Comparison of ENCODE assay signal across 29 cellular contexts in genomic region chr7:41648506-41648905, GRCh38. TPM values are rescaled to one million over a fixed set of nuclear protein-coding genes. Genes with fewer than 3 reads are reported as not detected.
"Had no signal": no experiment of that assay in that cellular context is flagged by ENCODE, and none has a peak within 500 bp of the region (broad histone marks: within the 10 kb centered on the region; RNA-seq: fewer than 3 reads in every experiment).

No MANE protein-coding gene starts in this region.

- H3K27ac Mint-ChIP-seq: activated CD4-positive, alpha-beta T cell treated with anti-CD3 and anti-CD28 coated beads for 36 hours; activated CD8-positive, alpha-beta T cell treated with anti-CD3 and anti-CD28 coated beads, Interleukin-2, amount 10 ng/mL, durations not matched to agents 7 days and 5 days; activated naive CD4-positive, alpha-beta T cell treated with anti-CD3 and anti-CD28 coated beads for 36 hours; activated naive CD8-positive, alpha-beta T cell treated with anti-CD3 and anti-CD28 coated beads for 36 hours; activated T-helper 1 cell treated with anti-CD3 and anti-CD28 coated beads, Interleukin-12 subunit alpha, Interleukin-12 subunit beta, Interleukin-2, Interleukin-4 antibody, amounts not matched to agents 30 ng/mL and 10 ng/mL and 1 ng/mL, durations not matched to agents 14 hours and 24 hours and 36 hours; brain; stimulated activated naive B cell treated with anti-CD40 and anti-IgM and Interleukin-4, amounts not matched to agents 10 μg/mL and 1 μg/mL and 100 μg/mL, for 72 hours; T-helper 2 cell treated with Interferon-gamma antibody and Interleukin-4, amounts not matched to agents 5 μg/mL and 100 μg/mL, for 36 hours had no signal

- H3K27me3 Mint-ChIP-seq: activated CD4-positive, alpha-beta T cell treated with anti-CD3 and anti-CD28 coated beads for 36 hours; activated naive CD8-positive, alpha-beta T cell treated with anti-CD3 and anti-CD28 coated beads for 36 hours had no signal

- H3K4me1 ChIP-seq: ascending aorta, right atrium auricular region, stomach, thyroid gland, upper lobe of left lung, vagina had no signal

- ATAC-seq: activated CD4-positive, alpha-beta T cell treated with anti-CD3 and anti-CD28 coated beads for 36 hours; activated CD8-positive, alpha-beta T cell treated with anti-CD3 and anti-CD28 coated beads, Interleukin-2, amount 10 ng/mL, durations not matched to agents 7 days and 5 days; left ventricle myocardium superior; stimulated activated naive B cell treated with anti-CD40 and anti-IgM and Interleukin-4, amounts not matched to agents 10 μg/mL and 1 μg/mL and 100 μg/mL, for 72 hours had no signal

- H3K27me3 ChIP-seq: ascending aorta, cardiac muscle cell, right atrium auricular region, stomach, thyroid gland, upper lobe of left lung, vagina had no signal

- H3K36me3 Mint-ChIP-seq: activated naive CD8-positive, alpha-beta T cell treated with anti-CD3 and anti-CD28 coated beads for 36 hours; brain; naive B cell; stimulated activated naive B cell treated with anti-CD40 and anti-IgM and Interleukin-4, amounts not matched to agents 10 μg/mL and 1 μg/mL and 100 μg/mL, for 72 hours had no signal

- H3K9me3 Mint-ChIP-seq: activated naive CD4-positive, alpha-beta T cell treated with anti-CD3 and anti-CD28 coated beads for 36 hours; activated naive CD8-positive, alpha-beta T cell treated with anti-CD3 and anti-CD28 coated beads for 36 hours; activated T-helper 1 cell treated with anti-CD3 and anti-CD28 coated beads, Interleukin-12 subunit alpha, Interleukin-12 subunit beta, Interleukin-2, Interleukin-4 antibody, amounts not matched to agents 30 ng/mL and 10 ng/mL and 1 ng/mL, durations not matched to agents 14 hours and 24 hours and 36 hours; brain; naive B cell; stimulated activated naive B cell treated with anti-CD40 and anti-IgM and Interleukin-4, amounts not matched to agents 10 μg/mL and 1 μg/mL and 100 μg/mL, for 72 hours; T-helper 2 cell treated with Interferon-gamma antibody and Interleukin-4, amounts not matched to agents 5 μg/mL and 100 μg/mL, for 36 hours had no signal

- H3K4me3 ChIP-seq: ascending aorta, cardiac muscle cell, coronary artery, dorsolateral prefrontal cortex, right atrium auricular region, stomach, thyroid gland, upper lobe of left lung, vagina had no signal

- H3K4me3 Mint-ChIP-seq: activated CD4-positive, alpha-beta T cell treated with anti-CD3 and anti-CD28 coated beads for 36 hours; activated CD8-positive, alpha-beta T cell treated with anti-CD3 and anti-CD28 coated beads, Interleukin-2, amount 10 ng/mL, durations not matched to agents 7 days and 5 days; activated naive CD4-positive, alpha-beta T cell treated with anti-CD3 and anti-CD28 coated beads for 36 hours; activated naive CD8-positive, alpha-beta T cell treated with anti-CD3 and anti-CD28 coated beads for 36 hours; activated T-helper 1 cell treated with anti-CD3 and anti-CD28 coated beads, Interleukin-12 subunit alpha, Interleukin-12 subunit beta, Interleukin-2, Interleukin-4 antibody, amounts not matched to agents 30 ng/mL and 10 ng/mL and 1 ng/mL, durations not matched to agents 14 hours and 24 hours and 36 hours; brain; naive B cell; stimulated activated naive B cell treated with anti-CD40 and anti-IgM and Interleukin-4, amounts not matched to agents 10 μg/mL and 1 μg/mL and 100 μg/mL, for 72 hours; T-helper 2 cell treated with Interferon-gamma antibody and Interleukin-4, amounts not matched to agents 5 μg/mL and 100 μg/mL, for 36 hours had no signal

- H3K27ac ChIP-seq: ascending aorta, cardiac muscle cell, coronary artery, dorsolateral prefrontal cortex, right atrium auricular region, stomach, thyroid gland, upper lobe of left lung, vagina had no signal

- H3K36me3 ChIP-seq: ascending aorta, cardiac muscle cell, right atrium auricular region, stomach, thyroid gland, upper lobe of left lung, vagina had no signal

- H3K4me1 Mint-ChIP-seq: activated CD4-positive, alpha-beta T cell treated with anti-CD3 and anti-CD28 coated beads for 36 hours; activated naive CD8-positive, alpha-beta T cell treated with anti-CD3 and anti-CD28 coated beads for 36 hours; brain; naive B cell; stimulated activated naive B cell treated with anti-CD40 and anti-IgM and Interleukin-4, amounts not matched to agents 10 μg/mL and 1 μg/mL and 100 μg/mL, for 72 hours had no signal

- DNase-seq: activated CD4-positive, alpha-beta T cell treated with anti-CD3 and anti-CD28 coated beads for 36 hours; activated CD4-positive, CD25-positive, alpha-beta regulatory T cell; activated CD8-positive, alpha-beta T cell treated with anti-CD3 and anti-CD28 coated beads, Interleukin-2, amount 10 ng/mL, durations not matched to agents 7 days and 5 days; activated effector memory CD4-positive, alpha-beta T cell treated with anti-CD3 and anti-CD28 coated beads, Interleukin-2, amount 50 U/mL, for 16 hours; activated naive CD4-positive, alpha-beta T cell treated with anti-CD3 and anti-CD28 coated beads for 36 hours; activated naive CD8-positive, alpha-beta T cell treated with anti-CD3 and anti-CD28 coated beads for 36 hours; activated T-cell treated with anti-CD3 and anti-CD28 coated beads for 4 hours; dorsolateral prefrontal cortex; effector memory CD4-positive, alpha-beta T cell; erythroblast; foreskin melanocyte; left ventricle myocardium superior; naive B cell; occipital lobe; stimulated activated CD4-positive, alpha-beta T cell treated with anti-CD3 and anti-CD28 coated beads, Interleukin-15, amount 100 ng/mL, for 24 hours; stimulated activated CD4-positive, alpha-beta T cell treated with anti-CD3 and anti-CD28 coated beads, Interleukin-2, amount 100 ng/mL, for 24 hours; stimulated activated naive B cell treated with anti-CD40 and anti-IgM and Interleukin-4, amounts not matched to agents 10 μg/mL and 1 μg/mL and 100 μg/mL, for 72 hours; stomach; T-helper 1 cell; thyroid gland; upper lobe of left lung had no signal

- H3K9me3 ChIP-seq: ascending aorta, right atrium auricular region, stomach, thyroid gland, upper lobe of left lung, vagina had no signal

RNA-seq across cellular contexts. Expression of gene INHBA, which starts 54.4 kb away (rescaled TPM):
- total RNA-seq: activated CD4-positive, alpha-beta T cell treated with anti-CD3 and anti-CD28 coated beads for 36 hours; activated CD8-positive, alpha-beta T cell treated with anti-CD3 and anti-CD28 coated beads, Interleukin-2, amount 10 ng/mL, durations not matched to agents 7 days and 5 days; activated naive CD4-positive, alpha-beta T cell treated with anti-CD3 and anti-CD28 coated beads for 36 hours; activated naive CD8-positive, alpha-beta T cell treated with anti-CD3 and anti-CD28 coated beads for 36 hours had no signal
